ENCODE assay signal across 9 cellular contexts in genomic region chr5:92909545-92909962, GRCh38.
A peak's percentile ranks its signal among the peaks of the same experiment; 100 is the strongest.
DNase-seq lines count a peak whose midpoint lies in the region; ATAC-seq and TF ChIP-seq lines count a peak whose summit lies in the region.
"Had no signal": no experiment of that assay in that cellular context is flagged by ENCODE, and none has a peak within 500 bp of the region (broad histone marks: within the 10 kb centered on the region; RNA-seq: fewer than 3 reads in every experiment).

No MANE protein-coding gene starts in this region.

- peaks cover 3% of the 10 kb centered on the region for H3K27me3 Mint-ChIP-seq in GM23338 (ENCODE audit: insufficient read depth, low read depth, poor library complexity)

- H3K36me3 Mint-ChIP-seq in GM23338 (ENCODE audit: low read depth): no peaks in the 10 kb centered on the region

- H3K9me2 ChIP-seq in GM23338 (ENCODE audit: insufficient read depth): no peaks in the 10 kb centered on the region

- peaks cover 41% of the 10 kb centered on the region for H3K4me1 Mint-ChIP-seq in GM23338

- H3K4me3 ChIP-seq in GM23338 (no peak overlapping the region), sigmoid colon (no peak overlapping the region)

- no peak for TF ChIP-seq POLR2A in sigmoid colon (IDR thresholded peaks at IDR 0.05)

- no peak overlapping the region for H3K4me3 Mint-ChIP-seq in GM23338

- H3K9me3 ChIP-seq in sigmoid colon: no peaks in the 10 kb centered on the region

- no peaks in the 10 kb centered on the region for H4K20me1 ChIP-seq in GM23338 (replicated peaks; ENCODE audit: insufficient read depth)

- peak; percentile 90 for ATAC-seq in GM23338
- no peak for ATAC-seq in HG02884 (IDR thresholded peaks at IDR 0.05; ENCODE audit: unreplicated experiment)

- H3K27ac Mint-ChIP-seq in GM23338: no peak overlapping the region

- no peaks in the 10 kb centered on the region for H3K79me2 ChIP-seq in GM23338 (replicated peaks; ENCODE audit: insufficient read depth)

- TF ChIP-seq CTCF in AG09319 (IDR thresholded peaks at IDR 0.05; ENCODE audit: low read depth, low read length) (peak; percentile 42), GM23338 (conservative IDR thresholded peaks at IDR 0.05; ENCODE audit: low read depth in 2 of 2) (peak; percentile 78 to 83), sigmoid colon (IDR thresholded peaks at IDR 0.05) (no peak)

- no peak overlapping the region for H2AFZ ChIP-seq in GM23338

- intact Hi-C loops in sigmoid colon (cut with DNase I): no loop called here

- H3K36me3 ChIP-seq in GM23338 (ENCODE audit: insufficient read depth) (no peaks in the 10 kb centered on the region), sigmoid colon (no peaks in the 10 kb centered on the region)

- no peaks in the 10 kb centered on the region for H3K27me3 ChIP-seq in GM23338 (ENCODE audit: insufficient read depth)
- H3K27me3 ChIP-seq in sigmoid colon: no peaks in the 10 kb centered on the region

- TF ChIP-seq EP300 in sigmoid colon (IDR thresholded peaks at IDR 0.05): no peak

- H3K4me1 ChIP-seq in GM23338 (ENCODE audit: insufficient read depth) (peaks cover 35% of the 10 kb centered on the region), sigmoid colon (peaks cover 0 to 4% (median 0%) of the 10 kb centered on the region in 4 donors)

- no peaks in the 10 kb centered on the region for H3K9me3 Mint-ChIP-seq in GM23338

- no peak overlapping the region for H3K27ac ChIP-seq in GM23338 (ENCODE audit: low read depth)
- no peak overlapping the region for H3K27ac ChIP-seq in sigmoid colon

- in situ Hi-C loops in SK-MEL-5 (cut with HindIII; ENCODE audit: low pct_unique_long_range_greater_than_20kb, low sequenced_read_pairs): no loop called here

- H3K4me2 ChIP-seq in GM23338: no peak overlapping the region

- no peak for DNase-seq in AG09319 (ENCODE audit: extremely low read depth, low read depth)
- peak; percentile 91 for DNase-seq in GM23338 (ENCODE audit: low spot score)
- DNase-seq in SK-MEL-5 (ENCODE audit: low read depth, low spot score): peak; percentile 33
- peak; percentile 58 for DNase-seq in iPS-NIHi7 (ENCODE audit: extremely low spot score)
- DNase-seq in sigmoid colon: no peak
- no peak for DNase-seq in globus pallidus (ENCODE audit: low spot score)
- no peak for DNase-seq in inferior parietal cortex (ENCODE audit: extremely low spot score)
- DNase-seq: KG1 had no signal

- WGBS in sigmoid colon, 2 donors: 48 to 67% methylated on average over 6 of the region's 6 CpGs

- H3F3A ChIP-seq in GM23338 (replicated peaks; ENCODE audit: low read depth): no peaks in the 10 kb centered on the region

TF ChIP-seq in GM23338, 12 proteins besides CTCF, POLR2A, EP300 and RAD21:
- TF ChIP-seq EZH2 (IDR thresholded peaks at IDR 0.05; ENCODE audit: low read depth, unreplicated experiment): no peak
- TF ChIP-seq ZNF462 (CRISPR knock-in tag; IDR thresholded peaks at IDR 0.05): no peak
- TF ChIP-seq JUNB (IDR thresholded peaks at IDR 0.05; ENCODE audit: unreplicated experiment): no peak
- no peak for TF ChIP-seq ZNF114 (CRISPR knock-in tag; IDR thresholded peaks at IDR 0.05)
- no peak for TF ChIP-seq CREB1 (CRISPR knock-in tag; IDR thresholded peaks at IDR 0.05; ENCODE audit: low read depth)
- TF ChIP-seq STAT1 (IDR thresholded peaks at IDR 0.05; ENCODE audit: unreplicated experiment): no peak
TF ChIP-seq in GM23338: peak in this region for 0.

Comparison
In these comparisons a context has a peak if more than half of its experiments do, and no peak if none do; other contexts are left out.
1. DNase-seq: peak in GM23338 (single experiment), SK-MEL-5 (single experiment) and iPS-NIHi7 (single experiment); none in AG09319 (single experiment), sigmoid colon (single experiment), globus pallidus (single experiment) and inferior parietal cortex (single experiment).
2. CTCF ChIP-seq: peak in AG09319 (single experiment) and GM23338 (2 of 2); none in sigmoid colon (0 of 4).